ENCODE assay signal across 8 cellular contexts in the genomic region with DNA sequence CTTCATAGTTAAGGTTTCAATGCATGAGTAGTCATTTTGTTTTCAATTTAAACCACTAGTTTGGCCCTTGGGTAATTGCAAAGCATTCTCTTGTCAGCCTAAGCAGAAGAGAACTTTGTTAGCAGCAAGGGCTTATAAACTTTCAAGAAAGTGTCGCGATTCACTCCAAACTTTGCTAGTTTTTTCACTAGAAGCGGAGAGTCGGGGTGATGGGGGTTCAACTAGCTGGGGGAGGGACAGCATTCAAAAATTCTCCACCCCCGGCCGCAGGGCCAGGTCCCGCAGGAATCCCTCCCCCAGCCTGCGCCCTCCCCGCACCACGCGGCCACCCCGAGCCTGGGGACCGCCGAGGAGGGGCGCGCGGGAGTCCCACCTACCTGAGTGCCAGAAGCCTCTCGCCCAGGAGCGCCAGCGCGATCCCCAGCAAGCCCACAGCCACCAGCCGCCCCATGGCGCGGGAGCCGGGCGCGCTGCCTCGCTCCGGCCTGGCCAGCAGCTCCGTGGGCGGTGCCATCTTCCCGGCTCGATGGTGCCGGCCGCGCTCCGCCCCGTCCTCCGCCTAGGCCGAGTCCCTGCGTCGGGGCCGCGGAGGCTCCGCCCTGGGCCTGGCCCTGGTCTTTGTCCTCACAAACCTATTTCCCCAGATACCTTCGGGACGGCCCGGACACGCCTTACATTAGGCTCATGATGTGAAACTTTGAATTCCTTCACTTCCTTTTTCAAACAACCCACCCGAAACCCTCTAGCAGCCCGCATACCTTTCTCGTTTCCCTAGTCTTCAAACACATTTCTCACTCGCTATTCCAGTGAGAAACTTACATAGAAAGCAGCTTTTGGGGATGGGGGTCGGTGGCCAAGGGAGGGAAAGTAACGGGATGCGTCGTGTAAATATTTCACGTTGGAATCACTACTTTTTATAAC. TPM values are rescaled to one million over a fixed set of nuclear protein-coding genes. Genes with fewer than 3 reads are reported as not detected.
DNase-seq lines count a peak whose midpoint lies in the region; ATAC-seq, FAIRE-seq and TF ChIP-seq lines count a peak whose summit lies in the region.

A gene (minus strand): TSS at position 528 of the 921 bp plus-strand sequence. CDS start 77 bp downstream, at position 451.

- TF ChIP-seq POLR2A in ovary (IDR thresholded peaks at IDR 0.05): peak; percentile 21

- intact Hi-C loops in cardiac septum (cut with DNase I): no loop called here
- intact Hi-C loops in ovary (cut with DNase I): no loop called here

- H3K36me3 ChIP-seq in KOPT-K1 (ENCODE audit: insufficient read depth, low read length): no peaks in the 10 kb centered on the region
- H3K36me3 ChIP-seq in ovary: no peaks in the 10 kb centered on the region

- DNase-seq in GM03348 (ENCODE audit: low spot score): peak; percentile 96
- peak; percentile 19 for DNase-seq in GOT3 (lab: John Stamatoyannopoulos, UW)
- DNase-seq in amniotic epithelial cell (ENCODE audit: low read depth): peak; percentile 78
- DNase-seq in cardiac septum (ENCODE audit: low spot score): peak; percentile 86
- DNase-seq in ovary: peak; percentile 71 to 89 (median 80)
- DNase-seq in urothelium cell line (ENCODE audit: low spot score): peak; percentile 98

- no peaks in the 10 kb centered on the region for H3K27me3 ChIP-seq in ovary

- ATAC-seq in SK-N-SH treated with all-trans-retinoic acid at 6 μM for 48 hours: peak; percentile 100

- H3K4me3 ChIP-seq in ovary: peak within 1 kb of the TSS; percentile 76

- 0 to 1% (median 1%) methylated on average over 43 to 58 of the region's 58 CpGs for WGBS in ovary, 3 donors

- H3K9me3 ChIP-seq in KOPT-K1 (ENCODE audit: insufficient read depth, low read length, poor library complexity, severe bottlenecking) (no peaks in the 10 kb centered on the region), ovary (no peaks in the 10 kb centered on the region)

- H3K4me1 ChIP-seq in ovary (ENCODE audit: insufficient read depth): peaks cover 3% of the 10 kb centered on the region

- H3K27ac ChIP-seq in KOPT-K1 (ENCODE audit: low read depth, low read length, poor library complexity, severe bottlenecking): peak within 1 kb of the TSS; percentile 42
- peak within 1 kb of the TSS; percentile 92 to 94 for H3K27ac ChIP-seq in ovary

- FAIRE-seq in urothelium cell line (lab: Jason Lieb, UNC): peak; percentile 82

- TF ChIP-seq CTCF in ovary (IDR thresholded peaks at IDR 0.05): no peak

- no peak for TF ChIP-seq EP300 in ovary (IDR thresholded peaks at IDR 0.05)

TF ChIP-seq in SK-N-SH treated with all-trans-retinoic acid at 6 μM for 48 hours, 23 proteins besides CTCF, POLR2A, EP300 and RAD21 (continues in another document):
- no peak for TF ChIP-seq ZFP30 (CRISPR knock-in tag; IDR thresholded peaks at IDR 0.05)
- no peak for TF ChIP-seq ZNF8 (CRISPR knock-in tag; IDR thresholded peaks at IDR 0.05)
- TF ChIP-seq, protein P1, sequence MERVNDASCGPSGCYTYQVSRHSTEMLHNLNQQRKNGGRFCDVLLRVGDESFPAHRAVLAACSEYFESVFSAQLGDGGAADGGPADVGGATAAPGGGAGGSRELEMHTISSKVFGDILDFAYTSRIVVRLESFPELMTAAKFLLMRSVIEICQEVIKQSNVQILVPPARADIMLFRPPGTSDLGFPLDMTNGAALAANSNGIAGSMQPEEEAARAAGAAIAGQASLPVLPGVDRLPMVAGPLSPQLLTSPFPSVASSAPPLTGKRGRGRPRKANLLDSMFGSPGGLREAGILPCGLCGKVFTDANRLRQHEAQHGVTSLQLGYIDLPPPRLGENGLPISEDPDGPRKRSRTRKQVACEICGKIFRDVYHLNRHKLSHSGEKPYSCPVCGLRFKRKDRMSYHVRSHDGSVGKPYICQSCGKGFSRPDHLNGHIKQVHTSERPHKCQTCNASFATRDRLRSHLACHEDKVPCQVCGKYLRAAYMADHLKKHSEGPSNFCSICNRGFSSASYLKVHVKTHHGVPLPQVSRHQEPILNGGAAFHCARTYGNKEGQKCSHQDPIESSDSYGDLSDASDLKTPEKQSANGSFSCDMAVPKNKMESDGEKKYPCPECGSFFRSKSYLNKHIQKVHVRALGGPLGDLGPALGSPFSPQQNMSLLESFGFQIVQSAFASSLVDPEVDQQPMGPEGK (CRISPR knock-in tag; IDR thresholded peaks at IDR 0.05; ENCODE audit: borderline replicate concordance): peak; percentile 96
- TF ChIP-seq ARNTL (CRISPR knock-in tag; IDR thresholded peaks at IDR 0.05; ENCODE audit: borderline replicate concordance, low read depth): no peak
- TF ChIP-seq SNAI2 (CRISPR knock-in tag; IDR thresholded peaks at IDR 0.05): no peak
- TF ChIP-seq RARB (CRISPR knock-in tag; IDR thresholded peaks at IDR 0.05): no peak
- TF ChIP-seq ZNF565 (CRISPR knock-in tag; conservative IDR thresholded peaks at IDR 0.05; ENCODE audit: low read depth): no peak
- TF ChIP-seq, protein P2, sequence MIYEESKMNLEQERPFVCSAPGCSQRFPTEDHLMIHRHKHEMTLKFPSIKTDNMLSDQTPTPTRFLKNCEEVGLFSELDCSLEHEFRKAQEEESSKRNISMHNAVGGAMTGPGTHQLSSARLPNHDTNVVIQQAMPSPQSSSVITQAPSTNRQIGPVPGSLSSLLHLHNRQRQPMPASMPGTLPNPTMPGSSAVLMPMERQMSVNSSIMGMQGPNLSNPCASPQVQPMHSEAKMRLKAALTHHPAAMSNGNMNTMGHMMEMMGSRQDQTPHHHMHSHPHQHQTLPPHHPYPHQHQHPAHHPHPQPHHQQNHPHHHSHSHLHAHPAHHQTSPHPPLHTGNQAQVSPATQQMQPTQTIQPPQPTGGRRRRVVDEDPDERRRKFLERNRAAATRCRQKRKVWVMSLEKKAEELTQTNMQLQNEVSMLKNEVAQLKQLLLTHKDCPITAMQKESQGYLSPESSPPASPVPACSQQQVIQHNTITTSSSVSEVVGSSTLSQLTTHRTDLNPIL (CRISPR knock-in tag; IDR thresholded peaks at IDR 0.05; ENCODE audit: low read depth): no peak
- no peak for TF ChIP-seq TOX (CRISPR knock-in tag; IDR thresholded peaks at IDR 0.05; ENCODE audit: borderline replicate concordance)
- TF ChIP-seq ISL1 (CRISPR knock-in tag; IDR thresholded peaks at IDR 0.05): no peak
- TF ChIP-seq, protein P3, sequence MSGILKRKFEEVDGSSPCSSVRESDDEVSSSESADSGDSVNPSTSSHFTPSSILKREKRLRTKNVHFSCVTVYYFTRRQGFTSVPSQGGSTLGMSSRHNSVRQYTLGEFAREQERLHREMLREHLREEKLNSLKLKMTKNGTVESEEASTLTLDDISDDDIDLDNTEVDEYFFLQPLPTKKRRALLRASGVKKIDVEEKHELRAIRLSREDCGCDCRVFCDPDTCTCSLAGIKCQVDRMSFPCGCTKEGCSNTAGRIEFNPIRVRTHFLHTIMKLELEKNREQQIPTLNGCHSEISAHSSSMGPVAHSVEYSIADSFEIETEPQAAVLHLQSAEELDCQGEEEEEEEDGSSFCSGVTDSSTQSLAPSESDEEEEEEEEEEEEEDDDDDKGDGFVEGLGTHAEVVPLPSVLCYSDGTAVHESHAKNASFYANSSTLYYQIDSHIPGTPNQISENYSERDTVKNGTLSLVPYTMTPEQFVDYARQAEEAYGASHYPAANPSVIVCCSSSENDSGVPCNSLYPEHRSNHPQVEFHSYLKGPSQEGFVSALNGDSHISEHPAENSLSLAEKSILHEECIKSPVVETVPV (CRISPR knock-in tag; IDR thresholded peaks at IDR 0.05): no peak
- TF ChIP-seq CSDC2 (CRISPR knock-in tag; IDR thresholded peaks at IDR 0.05): no peak
- TF ChIP-seq, protein P4, sequence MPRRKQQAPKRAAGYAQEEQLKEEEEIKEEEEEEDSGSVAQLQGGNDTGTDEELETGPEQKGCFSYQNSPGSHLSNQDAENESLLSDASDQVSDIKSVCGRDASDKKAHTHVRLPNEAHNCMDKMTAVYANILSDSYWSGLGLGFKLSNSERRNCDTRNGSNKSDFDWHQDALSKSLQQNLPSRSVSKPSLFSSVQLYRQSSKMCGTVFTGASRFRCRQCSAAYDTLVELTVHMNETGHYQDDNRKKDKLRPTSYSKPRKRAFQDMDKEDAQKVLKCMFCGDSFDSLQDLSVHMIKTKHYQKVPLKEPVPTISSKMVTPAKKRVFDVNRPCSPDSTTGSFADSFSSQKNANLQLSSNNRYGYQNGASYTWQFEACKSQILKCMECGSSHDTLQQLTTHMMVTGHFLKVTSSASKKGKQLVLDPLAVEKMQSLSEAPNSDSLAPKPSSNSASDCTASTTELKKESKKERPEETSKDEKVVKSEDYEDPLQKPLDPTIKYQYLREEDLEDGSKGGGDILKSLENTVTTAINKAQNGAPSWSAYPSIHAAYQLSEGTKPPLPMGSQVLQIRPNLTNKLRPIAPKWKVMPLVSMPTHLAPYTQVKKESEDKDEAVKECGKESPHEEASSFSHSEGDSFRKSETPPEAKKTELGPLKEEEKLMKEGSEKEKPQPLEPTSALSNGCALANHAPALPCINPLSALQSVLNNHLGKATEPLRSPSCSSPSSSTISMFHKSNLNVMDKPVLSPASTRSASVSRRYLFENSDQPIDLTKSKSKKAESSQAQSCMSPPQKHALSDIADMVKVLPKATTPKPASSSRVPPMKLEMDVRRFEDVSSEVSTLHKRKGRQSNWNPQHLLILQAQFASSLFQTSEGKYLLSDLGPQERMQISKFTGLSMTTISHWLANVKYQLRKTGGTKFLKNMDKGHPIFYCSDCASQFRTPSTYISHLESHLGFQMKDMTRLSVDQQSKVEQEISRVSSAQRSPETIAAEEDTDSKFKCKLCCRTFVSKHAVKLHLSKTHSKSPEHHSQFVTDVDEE (CRISPR knock-in tag; IDR thresholded peaks at IDR 0.05): peak; percentile 9; the same call in 1 of the 2 replicates
- TF ChIP-seq PPARA (CRISPR knock-in tag; IDR thresholded peaks at IDR 0.05; ENCODE audit: borderline replicate concordance): no peak
- TF ChIP-seq ZFP3 (CRISPR knock-in tag; IDR thresholded peaks at IDR 0.05): no peak
- TF ChIP-seq ESRRG (CRISPR knock-in tag; IDR thresholded peaks at IDR 0.05): no peak
- no peak for TF ChIP-seq ZC3H10 (CRISPR knock-in tag; IDR thresholded peaks at IDR 0.05)
- TF ChIP-seq TCF4 (CRISPR knock-in tag; IDR thresholded peaks at IDR 0.05; ENCODE audit: borderline replicate concordance): no peak
- no peak for TF ChIP-seq OSR1 (CRISPR knock-in tag; IDR thresholded peaks at IDR 0.05)
- no peak for TF ChIP-seq BACH2 (CRISPR knock-in tag; IDR thresholded peaks at IDR 0.05; ENCODE audit: borderline replicate concordance)

RNA-seq across cellular contexts. Expression of the gene that starts here (rescaled TPM):
- total RNA-seq in cardiac septum (40.3 TPM), ovary (100 to 1,000 TPM in 1 of 7 donors, 10 to 100 TPM in 6; 30.2 to 108 (median 48.1) TPM)
- polyA plus RNA-seq in ovary: 10 to 100 TPM; 29.3 to 87.7 TPM

Comparison
In these comparisons a context has a peak if more than half of its experiments do, and no peak if none do; other contexts are left out.
1. Peak in every context shown above with its lines: DNase-seq, ATAC-seq, H3K4me3 ChIP-seq and H3K27ac ChIP-seq.
2. DNase-seq: peak in every context shown above with its lines; median percentile 98 in urothelium cell line; 96 in GM03348; 86 in cardiac septum; 80 in ovary; 78 in amniotic epithelial cell; 19 in GOT3.